In the genomic region with DNA sequence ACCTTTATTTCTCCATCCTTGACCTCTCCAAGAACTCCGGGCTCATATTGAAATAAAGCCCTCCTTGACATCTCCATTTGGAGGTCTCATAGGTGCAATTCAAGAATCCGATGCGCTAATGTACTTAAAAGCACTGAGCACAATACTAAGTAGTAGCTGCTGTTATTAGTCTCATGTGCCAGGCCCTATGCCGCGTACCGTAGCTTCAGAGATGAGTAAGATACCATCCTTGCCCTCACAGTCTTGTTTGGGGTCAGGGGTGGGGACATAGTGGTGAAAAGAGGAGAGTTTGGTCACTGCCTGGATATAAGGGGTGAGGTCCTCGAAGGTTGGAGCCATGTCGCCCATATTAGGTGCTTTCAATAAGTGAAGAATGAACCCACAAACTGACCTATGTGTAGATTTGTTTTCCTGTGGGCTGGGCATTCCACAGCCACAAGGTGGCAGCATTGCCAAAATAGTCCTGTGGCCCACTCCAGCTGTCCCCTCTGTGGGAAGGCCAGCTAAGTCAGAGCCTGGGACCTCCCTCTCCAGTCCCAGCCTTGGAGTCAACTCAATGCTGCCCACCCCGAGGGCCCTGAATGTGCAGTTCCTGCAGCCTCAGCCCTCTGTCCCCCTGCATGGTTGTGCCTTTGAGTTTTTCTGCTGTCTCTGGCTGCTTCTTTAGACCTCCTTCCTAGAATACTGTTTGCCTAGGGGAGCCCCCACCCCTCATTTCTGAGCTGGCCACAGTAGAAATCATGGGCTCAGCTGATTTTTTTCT, we compare ENCODE assay signal across 8 cellular contexts. TPM values are rescaled to one million over a fixed set of nuclear protein-coding genes. Genes with fewer than 3 reads are reported as not detected.
A peak's percentile ranks its signal among the peaks of the same experiment; 100 is the strongest.
DNase-seq lines count a peak whose midpoint lies in the region; FAIRE-seq and TF ChIP-seq lines count a peak whose summit lies in the region.

No MANE protein-coding gene starts in this region.

- H3K36me3 ChIP-seq in keratinocyte (ENCODE audit: control insufficient read depth in 2 of 2, extremely low read depth in 1 of 2, insufficient read depth in 2 of 2, low read length in 2 of 2): no peaks in the 10 kb centered on the region

- H3K4me3 ChIP-seq in WI38 (ENCODE audit: low read depth, low read length) (no peak overlapping the region), keratinocyte (ENCODE audit: control insufficient read depth in 2 of 3, extremely low read depth in 1 of 3, insufficient read depth in 2 of 3, low read depth in 1 of 3, low read length in 3 of 3) (no peak overlapping the region)

- TF ChIP-seq CTCF in HFFc6 (IDR thresholded peaks at IDR 0.05) (peak; percentile 96), WI38 (IDR thresholded peaks at IDR 0.05; ENCODE audit: low read depth, low read length) (peak; percentile 76), keratinocyte (optimal IDR thresholded peaks at IDR 0.05 in 1 of 3, IDR thresholded peaks at IDR 0.05 in 1 of 3, conservative IDR thresholded peaks at IDR 0.05 in 1 of 3; ENCODE audit: extremely low read depth in 1 of 3, insufficient read depth in 2 of 3, low read length in 3 of 3) (peak; percentile 86 to 96 (median 91))

- DNase-seq in GF-D8 (lab: John Stamatoyannopoulos, UW) (peak; percentile 89), HFFc6 (peak; percentile 71), NCI-H2107 treated with DMSO at 0.1 percent for 48 hours (lab: John Stamatoyannopoulos, UW; ENCODE audit: unreplicated experiment) (peak; percentile 0), caudate nucleus (lab: John Stamatoyannopoulos, UW) (peak in 58 of 61 donors; percentile 15 to 79 (median 50)), keratinocyte (ENCODE audit: low read depth, low spot score) (no peak), GM19238 (ENCODE audit: insufficient read length, low spot score) (no peak)
- peak; percentile 65 to 68 for DNase-seq in stimulated activated CD4-positive, alpha-beta T cell treated with anti-CD3 and anti-CD28 coated beads, Interleukin-2, amount 100 ng/mL, for 24 hours

- peaks cover 15% of the 10 kb centered on the region; the same call in 1 of the 2 replicates for H3K36me3 Mint-ChIP-seq in HFFc6 (ENCODE audit: low read depth)

- H3K27me3 Mint-ChIP-seq in HFFc6 (ENCODE audit: insufficient read depth): peaks cover 2% of the 10 kb centered on the region; the same call in 1 of the 2 replicates

- peaks cover 4% of the 10 kb centered on the region for H3K79me2 ChIP-seq in keratinocyte (ENCODE audit: control insufficient read depth, insufficient read depth, low read length)

- peaks cover 26% of the 10 kb centered on the region for H3K4me1 ChIP-seq in keratinocyte (ENCODE audit: control insufficient read depth, extremely low read depth, insufficient read depth, low read length)

- H3K27ac ChIP-seq in caudate nucleus (ENCODE audit: low read depth, low read length) (no peak overlapping the region), keratinocyte (ENCODE audit: control insufficient read depth, insufficient read depth, low read length) (no peak overlapping the region)

- no peaks in the 10 kb centered on the region for H3K9me1 ChIP-seq in keratinocyte (ENCODE audit: control insufficient read depth, extremely low read depth, insufficient read depth, low read length)

- peaks cover 51% of the 10 kb centered on the region for H3K4me1 Mint-ChIP-seq in HFFc6 (ENCODE audit: low read depth)

- H3K4me2 ChIP-seq in keratinocyte (ENCODE audit: control insufficient read depth, extremely low read depth, insufficient read depth, low read depth, low read length): no peak overlapping the region

- no peaks in the 10 kb centered on the region for H3K27me3 ChIP-seq in keratinocyte (ENCODE audit: control insufficient read depth, extremely low read depth, insufficient read depth, low read length)

- H3K4me3 Mint-ChIP-seq in HFFc6: no peak overlapping the region

- H3K9me3 ChIP-seq in keratinocyte (ENCODE audit: control insufficient read depth, low read depth, low read length): no peaks in the 10 kb centered on the region

- no peak overlapping the region for H2AFZ ChIP-seq in keratinocyte (ENCODE audit: control insufficient read depth, low read length)

- H3K9me3 Mint-ChIP-seq in HFFc6: no peaks in the 10 kb centered on the region

- no peaks in the 10 kb centered on the region for H4K20me1 ChIP-seq in keratinocyte (ENCODE audit: control insufficient read depth, extremely low read depth, insufficient read depth, low read length)

- dilution Hi-C loops in keratinocyte (cut with MboI; ENCODE audit: extremely low pct_ligation_motif_present, low sequenced_read_pairs): no loop called here

- H3K27ac Mint-ChIP-seq in HFFc6: no peak overlapping the region

- H3K9ac ChIP-seq in keratinocyte (ENCODE audit: control insufficient read depth, extremely low read depth, insufficient read depth, low read length): no peak overlapping the region

- no peak for FAIRE-seq in keratinocyte (lab: Jason Lieb, UNC)

RNA-seq across cellular contexts. Expression of a gene that starts 6.5 kb away (rescaled TPM):
- total RNA-seq in HFFc6 (2021; fragmentation: NEBNext Ultra II Directional; extraction: Animal tissue kit (Norgen Biotek cat#: 25700)): 10 to 100 TPM; 19.0 to 26.6 (median 24.3) TPM
- 21.9 to 50.1 TPM (median 31.3 TPM) in 3 replicates for polyA plus RNA-seq in keratinocyte
- polyA plus RNA-seq in keratinocyte (2011; ENCODE audit: low read depth): 7.5 TPM
- 30.3 and 36.2 TPM in 2 replicates for polyA plus RNA-seq in keratinocyte (2011; cell fraction: cytosol; rRNA removed)
- polyA plus RNA-seq in keratinocyte (2011; cell fraction: nucleus; rRNA removed): 19.7 and 23.6 TPM in 2 replicates
- polyA plus RNA-seq in keratinocyte (2012; ENCODE audit: low replicate concordance): 16.2 and 37.3 TPM in 2 replicates
- 17.2 to 41.4 TPM (median 22.7 TPM) in 3 replicates for polyA minus RNA-seq in keratinocyte
- 20.1 TPM for polyA minus RNA-seq in keratinocyte (2011; cell fraction: cytosol; rRNA and poly(A)+ RNA removed)
- 6.3 and 7.8 TPM in 2 replicates for polyA minus RNA-seq in keratinocyte (2011; cell fraction: nucleus; rRNA and poly(A)+ RNA removed)

RNA-seq across cellular contexts. Expression of a gene that starts 27.5 kb away (rescaled TPM):
- total RNA-seq in HFFc6 (2021; fragmentation: NEBNext Ultra II Directional; extraction: Animal tissue kit (Norgen Biotek cat#: 25700)): 1 to 10 TPM; 7.6 to 9.7 (median 8.2) TPM
- 2.9 to 5.2 TPM (median 3.2 TPM) in 3 replicates for polyA plus RNA-seq in keratinocyte
- 0.89 TPM for polyA plus RNA-seq in keratinocyte (2011; ENCODE audit: low read depth)
- polyA plus RNA-seq in keratinocyte (2011; cell fraction: cytosol; rRNA removed): 3.0 and 4.4 TPM in 2 replicates
- 4.8 and 6.8 TPM in 2 replicates for polyA plus RNA-seq in keratinocyte (2011; cell fraction: nucleus; rRNA removed)
- 2.1 and 5.7 TPM in 2 replicates for polyA plus RNA-seq in keratinocyte (2012; ENCODE audit: low replicate concordance)
- 5.8 to 7.0 TPM (median 6.4 TPM) in 3 replicates for polyA minus RNA-seq in keratinocyte
- polyA minus RNA-seq in keratinocyte (2011; cell fraction: cytosol; rRNA and poly(A)+ RNA removed): 3.6 TPM
- 3.6 and 4.7 TPM in 2 replicates for polyA minus RNA-seq in keratinocyte (2011; cell fraction: nucleus; rRNA and poly(A)+ RNA removed)

RNA-seq across cellular contexts. Expression of a gene that starts 41.5 kb away (rescaled TPM):
- 10 to 100 TPM; 10.4 to 15.9 (median 14.9) TPM for total RNA-seq in HFFc6 (2021; fragmentation: NEBNext Ultra II Directional; extraction: Animal tissue kit (Norgen Biotek cat#: 25700))
- polyA plus RNA-seq in keratinocyte: 16.4 to 23.1 TPM (median 20.8 TPM) in 3 replicates
- 2.9 TPM for polyA plus RNA-seq in keratinocyte (2011; ENCODE audit: low read depth)
- 13.8 and 17.1 TPM in 2 replicates for polyA plus RNA-seq in keratinocyte (2011; cell fraction: cytosol; rRNA removed)
- 26.8 and 32.9 TPM in 2 replicates for polyA plus RNA-seq in keratinocyte (2011; cell fraction: nucleus; rRNA removed)
- 7.0 and 16.8 TPM in 2 replicates for polyA plus RNA-seq in keratinocyte (2012; ENCODE audit: low replicate concordance)
- polyA minus RNA-seq in keratinocyte: 12.3 to 17.1 TPM (median 16.7 TPM) in 3 replicates
- polyA minus RNA-seq in keratinocyte (2011; cell fraction: cytosol; rRNA and poly(A)+ RNA removed): 11.5 TPM
- polyA minus RNA-seq in keratinocyte (2011; cell fraction: nucleus; rRNA and poly(A)+ RNA removed): 7.9 and 12.3 TPM in 2 replicates

RNA-seq across cellular contexts. Expression of a gene that starts 41.7 kb away (rescaled TPM):
- total RNA-seq in HFFc6 (2021; fragmentation: NEBNext Ultra II Directional; extraction: Animal tissue kit (Norgen Biotek cat#: 25700)): 100 to 1,000 TPM; 153 to 177 (median 162) TPM
- polyA plus RNA-seq in keratinocyte: 50.7 to 96.1 TPM (median 56.0 TPM) in 3 replicates
- polyA plus RNA-seq in keratinocyte (2011; ENCODE audit: low read depth): 188 TPM
- polyA plus RNA-seq in keratinocyte (2011; cell fraction: cytosol; rRNA removed): 40.5 and 46.1 TPM in 2 replicates
- 157 and 166 TPM in 2 replicates for polyA plus RNA-seq in keratinocyte (2011; cell fraction: nucleus; rRNA removed)
- polyA plus RNA-seq in keratinocyte (2012; ENCODE audit: low replicate concordance): 56.9 and 78.2 TPM in 2 replicates
- polyA minus RNA-seq in keratinocyte: 84.7 to 115 TPM (median 86.0 TPM) in 3 replicates
- polyA minus RNA-seq in keratinocyte (2011; cell fraction: cytosol; rRNA and poly(A)+ RNA removed): 42.2 TPM
- 83.0 and 115 TPM in 2 replicates for polyA minus RNA-seq in keratinocyte (2011; cell fraction: nucleus; rRNA and poly(A)+ RNA removed)

RNA-seq across cellular contexts. Expression of a gene that starts 45.1 kb away (rescaled TPM):
- 10 to 100 TPM; 25.9 to 34.6 (median 30.0) TPM for total RNA-seq in HFFc6 (2021; fragmentation: NEBNext Ultra II Directional; extraction: Animal tissue kit (Norgen Biotek cat#: 25700))
- polyA plus RNA-seq in keratinocyte: 23.2 to 38.9 TPM (median 24.6 TPM) in 3 replicates
- polyA plus RNA-seq in keratinocyte (2011; ENCODE audit: low read depth): 4.4 TPM
- 28.3 and 29.2 TPM in 2 replicates for polyA plus RNA-seq in keratinocyte (2011; cell fraction: cytosol; rRNA removed)
- 17.5 and 18.9 TPM in 2 replicates for polyA plus RNA-seq in keratinocyte (2011; cell fraction: nucleus; rRNA removed)
- polyA plus RNA-seq in keratinocyte (2012; ENCODE audit: low replicate concordance): 11.6 and 27.8 TPM in 2 replicates
- 11.4 to 49.8 TPM (median 17.7 TPM) in 3 replicates for polyA minus RNA-seq in keratinocyte
- 13.0 TPM for polyA minus RNA-seq in keratinocyte (2011; cell fraction: cytosol; rRNA and poly(A)+ RNA removed)
- polyA minus RNA-seq in keratinocyte (2011; cell fraction: nucleus; rRNA and poly(A)+ RNA removed): 5.6 and 9.4 TPM in 2 replicates

Comparison
In these comparisons a context has a peak if more than half of its experiments do, and no peak if none do; other contexts are left out.
1. DNase-seq: peak in GF-D8 (single experiment), HFFc6 (single experiment), NCI-H2107 treated with DMSO at 0.1 percent for 48 hours (single experiment), caudate nucleus (58 of 61) and stimulated activated CD4-positive, alpha-beta T cell treated with anti-CD3 and anti-CD28 coated beads, Interleukin-2, amount 100 ng/mL, for 24 hours (2 of 2); none in keratinocyte (single experiment) and GM19238 (single experiment).
2. Peak in every context shown above with its lines, with median percentiles within 50 percentile points of each other: CTCF ChIP-seq.